16 cellular contexts compared by ENCODE assay signal in the genomic region with DNA sequence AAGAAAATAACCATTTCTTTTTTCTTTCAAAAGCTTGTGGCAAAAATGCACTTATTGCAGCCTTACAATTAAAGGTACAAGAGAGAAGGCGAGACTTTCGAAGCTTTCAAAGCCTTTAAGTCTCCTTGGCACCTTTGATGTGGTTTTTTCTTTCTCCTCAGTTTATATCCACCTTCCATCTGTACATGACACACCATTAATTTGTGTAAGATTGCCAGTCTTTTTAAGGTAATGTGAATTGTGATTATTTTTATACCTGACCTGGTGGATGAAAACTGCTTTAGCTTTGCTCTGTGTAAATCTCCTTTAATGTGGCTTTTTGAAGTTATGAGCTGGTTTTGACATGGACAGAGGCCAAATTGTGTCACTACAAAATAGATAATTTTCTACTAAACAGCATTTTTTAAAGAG.
DNase-seq lines count a peak whose midpoint lies in the region; ATAC-seq, FAIRE-seq and TF ChIP-seq lines count a peak whose summit lies in the region.
"Had no signal": no experiment of that assay in that cellular context is flagged by ENCODE, and none has a peak within 500 bp of the region (broad histone marks: within the 10 kb centered on the region; RNA-seq: fewer than 3 reads in every experiment).

No MANE protein-coding gene starts in this region.

- ATAC-seq in HCT116: peak; percentile 81
- no peak for ATAC-seq in stimulated activated naive B cell treated with anti-CD40 and anti-IgM and Interleukin-4, amounts not matched to agents 10 μg/mL and 1 μg/mL and 100 μg/mL, for 72 hours (replicated peaks)

- no peak overlapping the region for H3K27ac Mint-ChIP-seq in astrocyte (ENCODE audit: unreplicated experiment)
- no peak overlapping the region for H3K27ac Mint-ChIP-seq in stimulated activated naive B cell treated with anti-CD40 and anti-IgM and Interleukin-4, amounts not matched to agents 10 μg/mL and 1 μg/mL and 100 μg/mL, for 72 hours
- H3K27ac Mint-ChIP-seq: B cell; CD4-positive, alpha-beta T cell had no signal

- H3K4me2 ChIP-seq in HCT116 (ENCODE audit: low read length): peak overlapping the region; percentile 49
- no peak overlapping the region for H3K4me2 ChIP-seq in astrocyte (ENCODE audit: low read length)
- H3K4me2 ChIP-seq in smooth muscle cell: peak overlapping the region; percentile 66

- H3K27me3 ChIP-seq in HCT116 (ENCODE audit: insufficient read depth, low read length) (no peaks in the 10 kb centered on the region), astrocyte (ENCODE audit: insufficient read depth, low read length) (no peaks in the 10 kb centered on the region), smooth muscle cell (ENCODE audit: low read depth) (no peaks in the 10 kb centered on the region)

- H3K4me1 ChIP-seq in HCT116 (ENCODE audit: control insufficient read depth in 1 of 2, insufficient read depth in 2 of 2, low read length in 2 of 2) (peaks cover 81 to 84% of the 10 kb centered on the region in 2 experiments), astrocyte (ENCODE audit: insufficient read depth, low read length) (peaks cover 26% of the 10 kb centered on the region), smooth muscle cell (ENCODE audit: low read depth) (peaks cover 10% of the 10 kb centered on the region)

- H3K4me1 Mint-ChIP-seq in astrocyte (ENCODE audit: low read depth, unreplicated experiment): peaks cover 22% of the 10 kb centered on the region
- H3K4me1 Mint-ChIP-seq in stimulated activated naive B cell treated with anti-CD40 and anti-IgM and Interleukin-4, amounts not matched to agents 10 μg/mL and 1 μg/mL and 100 μg/mL, for 72 hours: peaks cover 14 to 41% of the 10 kb centered on the region in 2 donors

- DNase-seq in HCT116 (ENCODE audit: low read depth, low spot score) (peak; percentile 86), astrocyte (ENCODE audit: low read depth) (peak; percentile 53), fibroblast of pulmonary artery (ENCODE audit: low read depth) (peak; percentile 24), smooth muscle cell (lab: John Stamatoyannopoulos, UW; ENCODE audit: unreplicated experiment) (no peak), amygdala (lab: John Stamatoyannopoulos, UW) (no peak), pons (ENCODE audit: low spot score) (no peak)
- DNase-seq in stimulated activated naive B cell treated with anti-CD40 and anti-IgM and Interleukin-4, amounts not matched to agents 10 μg/mL and 1 μg/mL and 100 μg/mL, for 72 hours: no peak
- DNase-seq: C1 segment of cervical spinal cord; CD4-positive, alpha-beta T cell; DMS79; GDM1; HCEC 1CT had no signal

- BruUV-seq in HCT116 (replicated peaks; lab: Mats Ljungman, UMichigan): no TSS peak

- no peaks in the 10 kb centered on the region for H3K27me3 Mint-ChIP-seq in astrocyte (ENCODE audit: low read depth, unreplicated experiment)
- H3K27me3 Mint-ChIP-seq in stimulated activated naive B cell treated with anti-CD40 and anti-IgM and Interleukin-4, amounts not matched to agents 10 μg/mL and 1 μg/mL and 100 μg/mL, for 72 hours: no peaks in the 10 kb centered on the region
- H3K27me3 Mint-ChIP-seq: B cell; CD4-positive, alpha-beta T cell had no signal

- POLR2A ChIA-PET in HCT116 (lab: Charles Lee): interaction anchor here (1.3 to 1.5 kb wide), 2 partner anchors 123 to 593 kb away, joined by 3 to 4 read pairs; partner anchors contain the start of gene SOX4

- no peak; the same call in 1 of the 2 replicates for TF ChIP-seq RAD21 in HCT116 (IDR thresholded peaks at IDR 0.05; ENCODE audit: low read depth)

- RAD21 ChIA-PET in HCT116 (lab: Charles Lee; ENCODE audit: low non-redundant PET in 1 of 2, low total read pairs in 2 of 2, uncharacterized antibody in 2 of 2, unreplicated experiment in 2 of 2): interaction anchor here in 1 of 2 experiments (1.0 kb wide), 1 partner anchor 124 kb away, joined by 3 read pairs; no protein-coding TSS in a partner anchor

- H3K4me3 Mint-ChIP-seq in astrocyte (ENCODE audit: unreplicated experiment): no peak overlapping the region
- no peak overlapping the region for H3K4me3 Mint-ChIP-seq in stimulated activated naive B cell treated with anti-CD40 and anti-IgM and Interleukin-4, amounts not matched to agents 10 μg/mL and 1 μg/mL and 100 μg/mL, for 72 hours
- H3K4me3 Mint-ChIP-seq: B cell; CD4-positive, alpha-beta T cell had no signal

- H3K36me3 ChIP-seq in HCT116 (ENCODE audit: control insufficient read depth in 1 of 2, insufficient read depth in 2 of 2, low read length in 2 of 2): no peaks in the 10 kb centered on the region
- no peaks in the 10 kb centered on the region for H3K36me3 ChIP-seq in astrocyte (ENCODE audit: insufficient read depth, low read length)
- H3K36me3 ChIP-seq in smooth muscle cell (ENCODE audit: low read depth): no peaks in the 10 kb centered on the region

- H3K27ac ChIP-seq in HCT116 (ENCODE audit: low read depth, low read length): peak overlapping the region; percentile 85
- no peak overlapping the region for H3K27ac ChIP-seq in astrocyte (ENCODE audit: low read depth, low read length)
- H3K27ac ChIP-seq in smooth muscle cell (ENCODE audit: low read depth): peak overlapping the region; percentile 44

- H3F3A ChIP-seq in smooth muscle cell (ENCODE audit: low read depth): no peaks in the 10 kb centered on the region

- 0 out of 2 replicates have a peak overlapping the region, but pooled peaks have one; percentile 17 for H3K9ac ChIP-seq in HCT116 (ENCODE audit: low read length)
- no peak overlapping the region for H3K9ac ChIP-seq in astrocyte (ENCODE audit: low read length)
- no peak overlapping the region for H3K9ac ChIP-seq in smooth muscle cell (ENCODE audit: low read depth)

- H4K20me1 ChIP-seq in HCT116 (ENCODE audit: insufficient read depth): no peaks in the 10 kb centered on the region
- H4K20me1 ChIP-seq in astrocyte (ENCODE audit: insufficient read depth, low read length): no peaks in the 10 kb centered on the region
- no peaks in the 10 kb centered on the region for H4K20me1 ChIP-seq in smooth muscle cell (ENCODE audit: low read depth)

- H3K9me3 Mint-ChIP-seq in astrocyte (ENCODE audit: unreplicated experiment): no peaks in the 10 kb centered on the region
- H3K9me3 Mint-ChIP-seq in stimulated activated naive B cell treated with anti-CD40 and anti-IgM and Interleukin-4, amounts not matched to agents 10 μg/mL and 1 μg/mL and 100 μg/mL, for 72 hours: no peaks in the 10 kb centered on the region
- H3K9me3 Mint-ChIP-seq: CD4-positive, alpha-beta T cell had no signal

- H3K9me2 ChIP-seq in HCT116 (ENCODE audit: insufficient read depth): no peaks in the 10 kb centered on the region

- H3K4me3 ChIP-seq in HCT116 (replicated peaks in 1 of 2; ENCODE audit: low read depth in 1 of 2, low read length in 2 of 2) (peak overlapping the region in 1 of 2 experiments; percentile 12; a peak in 1 of 4 replicates), astrocyte (ENCODE audit: insufficient read depth, low read depth, low read length) (no peak overlapping the region), fibroblast of pulmonary artery (replicated peaks; ENCODE audit: low read depth, low read length) (no peak overlapping the region), smooth muscle cell (no peak overlapping the region)

- intact Hi-C loops in HCT116 (cut with micrococcal nuclease): loop anchor here (5.0 kb wide), 2 partner anchors 108 to 587 kb away; no protein-coding TSS in a partner anchor

- 35% methylated on average over 2 of the region's 2 CpGs for WGBS in smooth muscle cell (ENCODE audit: low lambda C conversion rate)

- H2AFZ ChIP-seq in HCT116 (ENCODE audit: low read depth, low read length, poor library complexity, severe bottlenecking) (no peak overlapping the region), astrocyte (ENCODE audit: low read depth, low read length) (no peak overlapping the region), smooth muscle cell (ENCODE audit: low read depth) (no peak overlapping the region)

- no peak for TF ChIP-seq POLR2A in HCT116 (IDR thresholded peaks at IDR 0.05; ENCODE audit: borderline replicate concordance, extremely low read depth, insufficient read depth, insufficient read length)

- H3K79me2 ChIP-seq in HCT116 (ENCODE audit: insufficient read depth, low read length) (no peaks in the 10 kb centered on the region), astrocyte (ENCODE audit: insufficient read depth, low read length) (no peaks in the 10 kb centered on the region), smooth muscle cell (ENCODE audit: low read depth) (no peaks in the 10 kb centered on the region)

- no peaks in the 10 kb centered on the region for H3K9me3 ChIP-seq in HCT116 (ENCODE audit: control insufficient read depth in 1 of 2, insufficient read depth in 1 of 2, low read depth in 1 of 2, low read length in 2 of 2)
- H3K9me3 ChIP-seq in astrocyte (ENCODE audit: insufficient read depth, low read depth, low read length): no peaks in the 10 kb centered on the region
- no peaks in the 10 kb centered on the region for H3K9me3 ChIP-seq in smooth muscle cell (replicated peaks; ENCODE audit: low read depth)

- CTCF ChIA-PET in HCT116 (lab: Charles Lee): no interaction called here

- no peaks in the 10 kb centered on the region for H3K36me3 Mint-ChIP-seq in astrocyte (ENCODE audit: low read depth, unreplicated experiment)
- peaks cover 27 to 31% of the 10 kb centered on the region in 2 donors for H3K36me3 Mint-ChIP-seq in stimulated activated naive B cell treated with anti-CD40 and anti-IgM and Interleukin-4, amounts not matched to agents 10 μg/mL and 1 μg/mL and 100 μg/mL, for 72 hours

- no peak for TF ChIP-seq CTCF in HCT116 (IDR thresholded peaks at IDR 0.05 in 2 of 3, conservative IDR thresholded peaks at IDR 0.05 in 1 of 3; ENCODE audit: borderline replicate concordance in 1 of 3, insufficient read depth in 1 of 3, low read depth in 2 of 3, low read length in 2 of 3)
- TF ChIP-seq CTCF in astrocyte (IDR thresholded peaks at IDR 0.05; ENCODE audit: insufficient read depth, low read depth, low read length): no peak
- TF ChIP-seq CTCF in fibroblast of pulmonary artery (IDR thresholded peaks at IDR 0.05; ENCODE audit: low read length, missing control alignments): no peak
- no peak for TF ChIP-seq CTCF in smooth muscle cell (IDR thresholded peaks at IDR 0.05; ENCODE audit: borderline replicate concordance, insufficient read depth, poor library complexity, severe bottlenecking)

- FAIRE-seq in astrocyte (lab: Jason Lieb, UNC): no peak
- FAIRE-seq: A204.1, GM19239, H1 had no signal

TF ChIP-seq in HCT116, 20 proteins besides CTCF, POLR2A, EP300 and RAD21 (continues in another document):
- TF ChIP-seq JUND (IDR thresholded peaks at IDR 0.05) (peak; percentile 86), YY1 (IDR thresholded peaks at IDR 0.05; ENCODE audit: extremely low read depth, insufficient replicate concordance, low read depth, low read length) (no peak), ELF1 (IDR thresholded peaks at IDR 0.05; ENCODE audit: borderline replicate concordance, low read depth) (no peak; the same call in 1 of the 2 replicates), CEBPB (IDR thresholded peaks at IDR 0.05; ENCODE audit: low read depth) (peak; percentile 78), EZH2 (IDR thresholded peaks at IDR 0.05) (no peak), CBX3 (IDR thresholded peaks at IDR 0.05; ENCODE audit: low read depth) (peak; percentile 53; the same call in 1 of the 2 replicates)

Comparison
In these comparisons a context has a peak if more than half of its experiments do, and no peak if none do; other contexts are left out.
1. DNase-seq: peak in HCT116 (single experiment), astrocyte (single experiment) and fibroblast of pulmonary artery (single experiment); none in smooth muscle cell (single experiment), stimulated activated naive B cell treated with anti-CD40 and anti-IgM and Interleukin-4, amounts not matched to agents 10 μg/mL and 1 μg/mL and 100 μg/mL, for 72 hours (single experiment), amygdala (0 of 56) and pons (single experiment).